Comparison of ENCODE assay signal across 9 cellular contexts in the genomic region with DNA sequence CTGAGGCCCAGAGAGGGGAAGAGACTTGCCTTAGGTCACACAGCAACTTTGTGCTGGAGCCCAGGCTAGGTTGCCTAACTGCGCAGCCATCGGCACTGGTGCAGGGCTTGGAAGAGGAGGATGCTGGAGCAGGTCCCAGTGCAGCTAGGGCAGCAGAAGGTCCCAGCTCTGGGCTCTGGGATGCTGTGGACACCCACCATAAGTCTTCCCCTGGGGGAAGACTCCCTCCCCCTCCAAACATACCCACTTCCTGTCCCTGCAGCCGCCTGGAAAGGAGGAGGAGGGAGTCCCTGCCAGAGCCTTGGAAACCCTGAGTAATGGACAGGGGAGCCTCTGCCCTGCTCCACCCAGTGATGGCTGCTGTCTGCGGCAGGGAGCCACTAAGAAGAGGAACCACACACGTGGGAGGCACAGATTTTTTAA.
DNase-seq lines count a peak whose midpoint lies in the region; ATAC-seq and TF ChIP-seq lines count a peak whose summit lies in the region.
"Had no signal": no experiment of that assay in that cellular context is flagged by ENCODE, and none has a peak within 500 bp of the region (broad histone marks: within the 10 kb centered on the region; RNA-seq: fewer than 3 reads in every experiment).

No MANE protein-coding gene starts in this region.

- H3K79me2 ChIP-seq in DOHH2 (ENCODE audit: control insufficient read depth, low read length) (no peaks in the 10 kb centered on the region), OCI-LY7 (ENCODE audit: insufficient read depth, low read depth, low read length) (no peaks in the 10 kb centered on the region)

- no peak overlapping the region for H3K27ac ChIP-seq in DOHH2 (ENCODE audit: low read depth, low read length)
- peak overlapping the region; percentile 70 for H3K27ac ChIP-seq in caudate nucleus (ENCODE audit: low read depth, low read length)
- no peak overlapping the region for H3K27ac ChIP-seq in OCI-LY7 (ENCODE audit: low read depth, low read length, poor library complexity, severe bottlenecking)

- DNase-seq in NB4 (ENCODE audit: low read depth) (peak; percentile 88), caudate nucleus (lab: John Stamatoyannopoulos, UW) (no peak), neural crest cell (ENCODE audit: low read depth, low spot score) (no peak), mesenteric fat pad (ENCODE audit: low spot score) (no peak), OCI-LY7 (ENCODE audit: low spot score) (no peak)

- H2AFZ ChIP-seq in OCI-LY7 (ENCODE audit: low read length) = no peak overlapping the region

- H3K9me2 ChIP-seq in DOHH2 (replicated peaks; ENCODE audit: control insufficient read depth, low read length) (no peaks in the 10 kb centered on the region), OCI-LY7 (ENCODE audit: insufficient read depth, low read length) (no peaks in the 10 kb centered on the region)

- H3K27me3 Mint-ChIP-seq in neural crest cell (ENCODE audit: low read depth) = peaks cover 34% of the 10 kb centered on the region

- no peak overlapping the region for H3K4me3 ChIP-seq in DOHH2 (ENCODE audit: low read length)
- H3K4me3 ChIP-seq in NB4 (ENCODE audit: low read depth, low read length) = no peak overlapping the region
- H3K4me3 ChIP-seq in OCI-LY7 (ENCODE audit: low read depth, low read length, poor library complexity, severe bottlenecking) = no peak overlapping the region

- H3K4me3 Mint-ChIP-seq in neural crest cell = peak overlapping the region; percentile 77
- H3K4me3 Mint-ChIP-seq: dendritic cell treated with granulocyte-macrophage colony-stimulating factor and Interleukin-4, amounts not matched to agents 40 ng/mL and 50 ng/mL, for 4 days had no signal

- no peak for ATAC-seq in HG03565 (IDR thresholded peaks at IDR 0.05; ENCODE audit: unreplicated experiment)
- no peak for ATAC-seq in GM21381 (IDR thresholded peaks at IDR 0.05; ENCODE audit: unreplicated experiment)

- peaks cover 15% of the 10 kb centered on the region for H3K4me1 Mint-ChIP-seq in neural crest cell

- intact Hi-C loops in OCI-LY7 (cut with micrococcal nuclease; ENCODE audit: unreplicated experiment) = no loop called here

- CTCF ChIA-PET in OCI-LY7 (lab: Charles Lee; ENCODE audit: unreplicated experiment) = no interaction called here

- H3K9me3 ChIP-seq in DOHH2 (ENCODE audit: control insufficient read depth, insufficient read depth, low read length) (no peaks in the 10 kb centered on the region), OCI-LY7 (ENCODE audit: low read length) (no peaks in the 10 kb centered on the region)

- peaks cover 61% of the 10 kb centered on the region for H3K27me3 ChIP-seq in DOHH2 (ENCODE audit: control insufficient read depth, low read length)

- H3K4me1 ChIP-seq in DOHH2 (ENCODE audit: control insufficient read depth, low read length) = peaks cover 30% of the 10 kb centered on the region
- peaks cover 10% of the 10 kb centered on the region for H3K4me1 ChIP-seq in OCI-LY7 (ENCODE audit: insufficient read depth, low read length, poor library complexity, severe bottlenecking)

- no peaks in the 10 kb centered on the region for H3K9me3 Mint-ChIP-seq in neural crest cell
- H3K9me3 Mint-ChIP-seq: dendritic cell treated with granulocyte-macrophage colony-stimulating factor and Interleukin-4, amounts not matched to agents 40 ng/mL and 50 ng/mL, for 4 days had no signal

- no peak overlapping the region for H3K27ac Mint-ChIP-seq in neural crest cell (ENCODE audit: unreplicated experiment)
- H3K27ac Mint-ChIP-seq: dendritic cell treated with granulocyte-macrophage colony-stimulating factor and Interleukin-4, amounts not matched to agents 40 ng/mL and 50 ng/mL, for 4 days had no signal

- no peaks in the 10 kb centered on the region for H3K36me3 Mint-ChIP-seq in neural crest cell (ENCODE audit: low read depth)

- TF ChIP-seq CTCF in DOHH2 (IDR thresholded peaks at IDR 0.05; ENCODE audit: low read depth, low read length, poor library complexity, severe bottlenecking) (no peak), NB4 (IDR thresholded peaks at IDR 0.05; ENCODE audit: low read depth, low read length) (no peak), neural crest cell (conservative IDR thresholded peaks at IDR 0.05) (no peak), OCI-LY7 (conservative IDR thresholded peaks at IDR 0.05; ENCODE audit: low read length) (no peak)

- BruUV-seq in OCI-LY7 (replicated peaks; lab: Mats Ljungman, UMichigan) = no TSS peak

- no peak for TF ChIP-seq POLR2A in NB4 (IDR thresholded peaks at IDR 0.05; ENCODE audit: extremely low read depth, insufficient read length)

- H3K36me3 ChIP-seq in DOHH2 (ENCODE audit: control insufficient read depth, low read length) (no peaks in the 10 kb centered on the region), OCI-LY7 (ENCODE audit: insufficient read depth, low read length) (no peaks in the 10 kb centered on the region)

- H4K20me1 ChIP-seq in DOHH2 (ENCODE audit: control insufficient read depth, insufficient read depth, low read depth, low read length) (no peaks in the 10 kb centered on the region), OCI-LY7 (ENCODE audit: insufficient read depth, low read length) (no peaks in the 10 kb centered on the region)

- H3F3A ChIP-seq in DOHH2 (ENCODE audit: control insufficient read depth, insufficient read depth) = peaks cover 2% of the 10 kb centered on the region; the same call in 1 of the 2 replicates

- POLR2A ChIA-PET in OCI-LY7 (lab: Charles Lee) = no interaction called here

- H3K4me2 ChIP-seq in DOHH2 (ENCODE audit: low read length) (peak overlapping the region; percentile 66), OCI-LY7 (ENCODE audit: low read length) (no peak overlapping the region)
